23 cellular contexts compared by ENCODE assay signal in the genomic region with DNA sequence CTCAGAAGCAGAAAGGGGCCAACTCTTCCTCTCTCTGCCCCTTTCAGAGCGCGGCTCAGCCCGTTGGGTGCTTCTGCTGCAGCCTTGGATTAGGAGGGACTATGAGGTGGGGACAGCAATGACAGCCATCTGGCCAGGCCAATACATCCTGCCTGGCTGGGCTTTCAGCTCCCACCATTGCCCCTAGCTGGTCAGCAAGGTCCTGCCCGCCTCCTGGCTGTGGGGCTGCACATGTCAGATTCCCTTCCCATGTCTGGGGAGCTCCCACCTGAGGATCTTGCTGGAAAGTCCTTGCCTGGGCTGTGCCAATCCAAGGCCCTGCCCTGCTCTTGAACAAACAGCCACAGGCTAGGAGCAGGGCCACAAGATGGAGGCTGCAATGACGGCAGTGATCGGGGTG. TPM values are rescaled to one million over a fixed set of nuclear protein-coding genes. Genes with fewer than 3 reads are reported as not detected.
DNase-seq lines count a peak whose midpoint lies in the region; ATAC-seq, FAIRE-seq and TF ChIP-seq lines count a peak whose summit lies in the region.
"Had no signal": no experiment of that assay in that cellular context is flagged by ENCODE, and none has a peak within 500 bp of the region (broad histone marks: within the 10 kb centered on the region; RNA-seq: fewer than 3 reads in every experiment).

No MANE protein-coding gene starts in this region.

- TF ChIP-seq CTCF in K562 (IDR thresholded peaks at IDR 0.05 in 2 of 3, conservative IDR thresholded peaks at IDR 0.05 in 1 of 3; ENCODE audit: insufficient read depth in 2 of 3, low read depth in 1 of 3, low read length in 3 of 3): 0 out of 6 replicates have a peak, but pooled peaks of 1 of the 3 experiments have one; percentile 9
- TF ChIP-seq CTCF in sigmoid colon (IDR thresholded peaks at IDR 0.05): no peak
- no peak for TF ChIP-seq CTCF in Peyer's patch (IDR thresholded peaks at IDR 0.05)

- no peak for DNase-seq in activated naive CD8-positive, alpha-beta T cell treated with anti-CD3 and anti-CD28 coated beads for 36 hours
- no peak for DNase-seq in activated naive CD8-positive, alpha-beta T cell treated with anti-CD3 and anti-CD28 coated beads, Interleukin-2, amount 50 U/mL, for 24 hours
- DNase-seq in HTR-8/SVneo (ENCODE audit: insufficient read length, low spot score) (no peak), K562 (ENCODE audit: extremely low read depth in 1 of 4, low spot score in 3 of 4) (no peak), sigmoid colon (peak; percentile 49), Peyer's patch (no peak)
- no peak for DNase-seq in stimulated activated naive B cell treated with anti-CD40 and anti-IgM and Interleukin-4, amounts not matched to agents 10 μg/mL and 1 μg/mL and 100 μg/mL, for 72 hours
- DNase-seq: Calu3; CD8-positive, alpha-beta T cell; DMS53; HCEC 1CT; KBM-7; MV-4-11; NCI-H1694 treated with DMSO at 0.1 percent for 48 hours; NCI-H2107; NCI-H510A; NCI-H774; PC-3; SJCRH30 had no signal

- no TSS peak for BruUV-seq in K562 (replicated peaks; lab: Mats Ljungman, UMichigan)

- peaks cover 3% of the 10 kb centered on the region for H3K4me1 Mint-ChIP-seq in activated naive CD8-positive, alpha-beta T cell treated with anti-CD3 and anti-CD28 coated beads for 36 hours
- peaks cover 9% of the 10 kb centered on the region for H3K4me1 Mint-ChIP-seq in activated naive CD8-positive, alpha-beta T cell treated with anti-CD3 and anti-CD28 coated beads, Interleukin-2, amount 50 U/mL, for 24 hours
- H3K4me1 Mint-ChIP-seq in stimulated activated naive B cell treated with anti-CD40 and anti-IgM and Interleukin-4, amounts not matched to agents 10 μg/mL and 1 μg/mL and 100 μg/mL, for 72 hours: peaks cover 8 to 17% of the 10 kb centered on the region in 2 donors

- H3K9me1 ChIP-seq in K562 (ENCODE audit: control insufficient read depth, insufficient read depth, low read length): no peaks in the 10 kb centered on the region

- no peak overlapping the region for H2AFZ ChIP-seq in K562 (ENCODE audit: low read depth, low read length)

- H3K27ac Mint-ChIP-seq in activated naive CD8-positive, alpha-beta T cell treated with anti-CD3 and anti-CD28 coated beads for 36 hours: peak overlapping the region; percentile 46
- H3K27ac Mint-ChIP-seq in activated naive CD8-positive, alpha-beta T cell treated with anti-CD3 and anti-CD28 coated beads, Interleukin-2, amount 50 U/mL, for 24 hours: no peak overlapping the region
- no peak overlapping the region for H3K27ac Mint-ChIP-seq in stimulated activated naive B cell treated with anti-CD40 and anti-IgM and Interleukin-4, amounts not matched to agents 10 μg/mL and 1 μg/mL and 100 μg/mL, for 72 hours
- H3K27ac Mint-ChIP-seq: CD8-positive, alpha-beta T cell had no signal

- no peaks in the 10 kb centered on the region for H3K27me3 Mint-ChIP-seq in activated naive CD8-positive, alpha-beta T cell treated with anti-CD3 and anti-CD28 coated beads for 36 hours
- H3K27me3 Mint-ChIP-seq in activated naive CD8-positive, alpha-beta T cell treated with anti-CD3 and anti-CD28 coated beads, Interleukin-2, amount 50 U/mL, for 24 hours: no peaks in the 10 kb centered on the region
- no peaks in the 10 kb centered on the region for H3K27me3 Mint-ChIP-seq in stimulated activated naive B cell treated with anti-CD40 and anti-IgM and Interleukin-4, amounts not matched to agents 10 μg/mL and 1 μg/mL and 100 μg/mL, for 72 hours

- H3K27ac ChIP-seq in K562 (ENCODE audit: extremely low read depth, low read depth, low read length): no peak overlapping the region
- H3K27ac ChIP-seq in sigmoid colon: no peak overlapping the region
- no peak overlapping the region for H3K27ac ChIP-seq in Peyer's patch
- H3K27ac ChIP-seq: BLaER1, SJCRH30 had no signal

- in situ Hi-C loops in K562 (cut with MboI): no loop called here

- no peak for TF ChIP-seq RAD21 in K562 (CRISPR knock-in tag; conservative IDR thresholded peaks at IDR 0.05 in 1 of 2, IDR thresholded peaks at IDR 0.05 in 1 of 2)

- H3K4me2 ChIP-seq in K562 (ENCODE audit: insufficient read depth, low read length): no peak overlapping the region
- H3K4me2 ChIP-seq: BLaER1 had no signal

- H3K9me3 Mint-ChIP-seq in activated naive CD8-positive, alpha-beta T cell treated with anti-CD3 and anti-CD28 coated beads for 36 hours: no peaks in the 10 kb centered on the region
- no peaks in the 10 kb centered on the region for H3K9me3 Mint-ChIP-seq in activated naive CD8-positive, alpha-beta T cell treated with anti-CD3 and anti-CD28 coated beads, Interleukin-2, amount 50 U/mL, for 24 hours
- H3K9me3 Mint-ChIP-seq in stimulated activated naive B cell treated with anti-CD40 and anti-IgM and Interleukin-4, amounts not matched to agents 10 μg/mL and 1 μg/mL and 100 μg/mL, for 72 hours: no peaks in the 10 kb centered on the region
- H3K9me3 Mint-ChIP-seq: CD8-positive, alpha-beta T cell had no signal

- peak; percentile 59 for FAIRE-seq in HTR-8/SVneo (lab: Jason Lieb, UNC)
- no peak for FAIRE-seq in K562 (lab: Jason Lieb, UNC)
- FAIRE-seq: GM12892, GM18507 had no signal

- H3K4me3 ChIP-seq in K562 (no peak overlapping the region), sigmoid colon (no peak overlapping the region), Peyer's patch (no peak overlapping the region)
- H3K4me3 ChIP-seq: BLaER1, SJCRH30 had no signal

- H3K36me3 Mint-ChIP-seq in activated naive CD8-positive, alpha-beta T cell treated with anti-CD3 and anti-CD28 coated beads for 36 hours: peaks cover 4% of the 10 kb centered on the region
- H3K36me3 Mint-ChIP-seq in activated naive CD8-positive, alpha-beta T cell treated with anti-CD3 and anti-CD28 coated beads, Interleukin-2, amount 50 U/mL, for 24 hours (ENCODE audit: low read depth): peaks cover 2% of the 10 kb centered on the region
- H3K36me3 Mint-ChIP-seq in stimulated activated naive B cell treated with anti-CD40 and anti-IgM and Interleukin-4, amounts not matched to agents 10 μg/mL and 1 μg/mL and 100 μg/mL, for 72 hours: peaks cover 8 to 18% of the 10 kb centered on the region in 2 donors

- H3K9ac ChIP-seq in K562 (ENCODE audit: insufficient read depth in 1 of 2, low read depth in 2 of 2, low read length in 2 of 2): peak overlapping the region in 1 of 2 experiments; percentile 11; a peak in 2 of 4 replicates
- H3K9ac ChIP-seq: BLaER1 had no signal

- H3K36me3 ChIP-seq in K562 (ENCODE audit: control insufficient read depth, insufficient read depth, low read length) (peaks cover 30% of the 10 kb centered on the region; the same call in 1 of the 3 replicates), sigmoid colon (peaks cover 6 to 55% (median 21%) of the 10 kb centered on the region in 4 donors), Peyer's patch (peaks cover 0 to 19% (median 0%) of the 10 kb centered on the region in 3 donors)
- H3K36me3 ChIP-seq: SJCRH30 had no signal

- intact Hi-C loops in K562 (cut with micrococcal nuclease): no loop called here
- intact Hi-C loops in sigmoid colon (cut with DNase I): no loop called here

- H3K79me2 ChIP-seq in K562 (ENCODE audit: control insufficient read depth, insufficient read depth, low read length): 0 out of 3 replicates have a peak, but pooled peaks cover 3% of the 10 kb centered on the region

- CTCF ChIA-PET in K562 (lab: Yijun Ruan, JAX; ENCODE audit: low intra/inter-chr PET ratio): no interaction called here

- TF ChIP-seq POLR2A in K562 (conservative IDR thresholded peaks at IDR 0.05) (no peak), sigmoid colon (IDR thresholded peaks at IDR 0.05) (no peak), Peyer's patch (IDR thresholded peaks at IDR 0.05) (no peak)

- 94% methylated on average over 6 of the region's 6 CpGs for WGBS in K562 (ENCODE audit: insufficient coverage, low coverage, missing lambda C conversion rate)
- WGBS in sigmoid colon, 2 donors: 84 to 88% methylated on average over 6 of the region's 6 CpGs

- POLR2A ChIA-PET in K562 (lab: Yijun Ruan, JAX): interaction anchor here (0.6 to 15.9 kb wide), 2 partner anchors 12 to 26 kb away, joined by 4 to 169 read pairs; a partner anchor contains a TSS

- H4K20me1 ChIP-seq in K562 (replicated peaks; ENCODE audit: control insufficient read depth, insufficient read depth, low read length): no peaks in the 10 kb centered on the region

- H3K27me3 ChIP-seq in K562 (ENCODE audit: control insufficient read depth in 2 of 2, insufficient read depth in 2 of 2, low read length in 2 of 2) (no peaks in the 10 kb centered on the region), sigmoid colon (no peaks in the 10 kb centered on the region), Peyer's patch (no peaks in the 10 kb centered on the region)
- H3K27me3 ChIP-seq: BLaER1 had no signal

- H3K9me3 ChIP-seq in K562 (replicated peaks; ENCODE audit: control insufficient read depth, insufficient read depth, low read depth, low read length) (no peaks in the 10 kb centered on the region), sigmoid colon (no peaks in the 10 kb centered on the region), Peyer's patch (no peaks in the 10 kb centered on the region)
- H3K9me3 ChIP-seq: BLaER1, SJCRH30 had no signal

- H3K4me1 ChIP-seq in K562 (replicated peaks in 1 of 2; ENCODE audit: control insufficient read depth in 2 of 2, insufficient read depth in 2 of 2, low read length in 2 of 2) (peaks cover 3 to 42% of the 10 kb centered on the region in 2 experiments; a peak in 4 of 5 replicates), sigmoid colon (peaks cover 0 to 3% (median under 1%) of the 10 kb centered on the region in 4 donors), Peyer's patch (peaks cover 0 to 4% (median 0%) of the 10 kb centered on the region in 4 donors)

- TF ChIP-seq EP300 in K562 (IDR thresholded peaks at IDR 0.05; ENCODE audit: low read length) (no peak), sigmoid colon (IDR thresholded peaks at IDR 0.05) (no peak)

- no peak overlapping the region for H3K4me3 Mint-ChIP-seq in activated naive CD8-positive, alpha-beta T cell treated with anti-CD3 and anti-CD28 coated beads for 36 hours
- H3K4me3 Mint-ChIP-seq in activated naive CD8-positive, alpha-beta T cell treated with anti-CD3 and anti-CD28 coated beads, Interleukin-2, amount 50 U/mL, for 24 hours: no peak overlapping the region
- no peak overlapping the region for H3K4me3 Mint-ChIP-seq in stimulated activated naive B cell treated with anti-CD40 and anti-IgM and Interleukin-4, amounts not matched to agents 10 μg/mL and 1 μg/mL and 100 μg/mL, for 72 hours
- H3K4me3 Mint-ChIP-seq: CD8-positive, alpha-beta T cell had no signal

- ATAC-seq in activated naive CD8-positive, alpha-beta T cell treated with anti-CD3 and anti-CD28 coated beads, Interleukin-2, amount 50 U/mL, for 24 hours: no peak
- ATAC-seq in K562 (no peak; the same call in 2 of the 3 replicates), HG03442 (IDR thresholded peaks at IDR 0.05; ENCODE audit: unreplicated experiment) (no peak)
- no peak for ATAC-seq in stimulated activated naive B cell treated with anti-CD40 and anti-IgM and Interleukin-4, amounts not matched to agents 10 μg/mL and 1 μg/mL and 100 μg/mL, for 72 hours (replicated peaks)
- ATAC-seq: CD8-positive, alpha-beta T cell; PC-3 had no signal

RNA-seq across cellular contexts. Expression of a gene that starts 8.3 kb away (rescaled TPM):
- 10 to 100 TPM; 37.2 to 41.7 TPM for total RNA-seq in activated naive CD8-positive, alpha-beta T cell treated with anti-CD3 and anti-CD28 coated beads for 36 hours
- 19.3 and 28.3 TPM in 2 replicates for total RNA-seq in K562 (2011; cell fraction: chromatin; rRNA removed; ENCODE audit: low replicate concordance)
- 19.3 and 26.6 TPM in 2 replicates for total RNA-seq in K562 (2011; cell fraction: nucleolus; rRNA removed)
- 25.9 and 39.3 TPM in 2 replicates for total RNA-seq in K562 (2011; cell fraction: nucleoplasm; rRNA removed)
- total RNA-seq in K562 (2014; rRNA removed) (34.3 and 47.5 TPM in 2 replicates), K562 (2014; rRNA removed; fragmentation: Illumina TruSeq; extraction: Trizol) (16.2 and 20.0 TPM in 2 replicates), K562 (2015; rRNA removed; fragmentation: Illumina TruSeq; extraction: Trizol) (26.6 and 28.2 TPM in 2 replicates), K562 (2021) (45.5 and 45.7 TPM in 2 replicates), sigmoid colon (10 to 100 TPM; 22.4 to 27.5 (median 25.1) TPM), Peyer's patch (10 to 100 TPM; 14.0 to 22.7 (median 16.9) TPM)
- polyA plus RNA-seq in K562 (2011; rRNA removed) (19.5 and 22.1 TPM in 2 replicates), K562 (2014; fragmentation: Illumina TruSeq; extraction: Trizol) (22.9 and 26.1 TPM in 2 replicates), K562 (2014; fragmentation: Nextera tagmentation; extraction: Ambion mirVana) (1 to 10 TPM; 2.8 to 5.8 TPM), K562 (2014; rRNA removed) (33.7 and 34.1 TPM in 2 replicates), sigmoid colon (10 to 100 TPM in 2 of 3 donors, 1 to 10 TPM in 1; 7.2 to 19.1 (median 10.2) TPM)
- polyA plus RNA-seq in K562 (2011; cell fraction: cytosol; rRNA removed): 25.9 and 37.2 TPM in 2 replicates
- polyA plus RNA-seq in K562 (2011; cell fraction: nucleus; rRNA removed): 20.7 and 27.8 TPM in 2 replicates
- 26.3 and 33.8 TPM in 2 replicates for polyA plus RNA-seq in K562 (2012)
- 6.3 and 7.0 TPM in 2 replicates for polyA minus RNA-seq in K562 (2011; rRNA and poly(A)+ RNA removed)
- 14.6 and 24.0 TPM in 2 replicates for polyA minus RNA-seq in K562 (2011; cell fraction: cytosol; rRNA and poly(A)+ RNA removed)
- polyA minus RNA-seq in K562 (2011; cell fraction: nucleus; rRNA and poly(A)+ RNA removed): 6.7 and 8.7 TPM in 2 replicates

RNA-seq across cellular contexts. Expression of a gene that starts 10.1 kb away (rescaled TPM):
- 10 to 100 TPM; 16.4 to 18.3 TPM for total RNA-seq in activated naive CD8-positive, alpha-beta T cell treated with anti-CD3 and anti-CD28 coated beads for 36 hours
- 3.4 and 21.0 TPM in 2 replicates for total RNA-seq in K562 (2011; cell fraction: chromatin; rRNA removed; ENCODE audit: low replicate concordance)
- 13.6 and 18.0 TPM in 2 replicates for total RNA-seq in K562 (2011; cell fraction: nucleolus; rRNA removed)
- total RNA-seq in K562 (2011; cell fraction: nucleoplasm; rRNA removed): 5.5 and 10.1 TPM in 2 replicates
- 4.0 and 4.6 TPM in 2 replicates for total RNA-seq in K562 (2014; rRNA removed)
- total RNA-seq in K562 (2014; rRNA removed; fragmentation: Illumina TruSeq; extraction: Trizol): 1.0 and 1.1 TPM in 2 replicates
- 3.9 and 4.3 TPM in 2 replicates for total RNA-seq in K562 (2015; rRNA removed; fragmentation: Illumina TruSeq; extraction: Trizol)
- 5.8 and 6.1 TPM in 2 replicates for total RNA-seq in K562 (2021)
- 3.2 and 5.6 TPM in 2 replicates for polyA plus RNA-seq in K562 (2011; rRNA removed)
- 5.1 and 9.1 TPM in 2 replicates for polyA plus RNA-seq in K562 (2011; cell fraction: cytosol; rRNA removed)
- 15.5 and 18.6 TPM in 2 replicates for polyA plus RNA-seq in K562 (2011; cell fraction: nucleus; rRNA removed)
- 4.2 and 6.8 TPM in 2 replicates for polyA plus RNA-seq in K562 (2012)
- 1.9 and 3.4 TPM in 2 replicates for polyA plus RNA-seq in K562 (2014; fragmentation: Illumina TruSeq; extraction: Trizol)
- under 1 TPM; 0.56 to 0.63 TPM for polyA plus RNA-seq in K562 (2014; fragmentation: Nextera tagmentation; extraction: Ambion mirVana)
- polyA plus RNA-seq in K562 (2014; rRNA removed): 3.7 and 5.5 TPM in 2 replicates
- polyA minus RNA-seq in K562 (2011; rRNA and poly(A)+ RNA removed): 1.9 and 2.6 TPM in 2 replicates
- polyA minus RNA-seq in K562 (2011; cell fraction: cytosol; rRNA and poly(A)+ RNA removed): 4.6 and 5.6 TPM in 2 replicates
- polyA minus RNA-seq in K562 (2011; cell fraction: nucleus; rRNA and poly(A)+ RNA removed): 8.6 and 9.2 TPM in 2 replicates
- 10 to 100 TPM; 27.8 to 40.9 (median 37.2) TPM for total RNA-seq in sigmoid colon
- 10 to 100 TPM; 28.7 to 41.0 (median 39.0) TPM for polyA plus RNA-seq in sigmoid colon
- total RNA-seq in Peyer's patch: 10 to 100 TPM; 16.5 to 61.4 (median 45.7) TPM

RNA-seq across cellular contexts. Expression of a gene that starts 16.2 kb away (rescaled TPM):
- total RNA-seq in activated naive CD8-positive, alpha-beta T cell treated with anti-CD3 and anti-CD28 coated beads for 36 hours: 100 to 1,000 TPM; 148 to 161 TPM
- total RNA-seq in K562 (2011; cell fraction: chromatin; rRNA removed; ENCODE audit: low replicate concordance): 88.0 and 309 TPM in 2 replicates
- 283 and 294 TPM in 2 replicates for total RNA-seq in K562 (2011; cell fraction: nucleolus; rRNA removed)
- 137 and 171 TPM in 2 replicates for total RNA-seq in K562 (2011; cell fraction: nucleoplasm; rRNA removed)
- 48.5 and 75.0 TPM in 2 replicates for total RNA-seq in K562 (2014; rRNA removed)
- total RNA-seq in K562 (2014; rRNA removed; fragmentation: Illumina TruSeq; extraction: Trizol): 27.8 and 35.4 TPM in 2 replicates
- 72.6 and 73.6 TPM in 2 replicates for total RNA-seq in K562 (2015; rRNA removed; fragmentation: Illumina TruSeq; extraction: Trizol)
- total RNA-seq in K562 (2021): 154 and 155 TPM in 2 replicates
- polyA plus RNA-seq in K562 (2011; rRNA removed): 43.6 and 104 TPM in 2 replicates
- 59.5 and 89.1 TPM in 2 replicates for polyA plus RNA-seq in K562 (2011; cell fraction: cytosol; rRNA removed)
- 334 and 446 TPM in 2 replicates for polyA plus RNA-seq in K562 (2011; cell fraction: nucleus; rRNA removed)
- polyA plus RNA-seq in K562 (2012): 66.7 and 93.4 TPM in 2 replicates
- polyA plus RNA-seq in K562 (2014; fragmentation: Illumina TruSeq; extraction: Trizol): 63.6 and 69.3 TPM in 2 replicates
- polyA plus RNA-seq in K562 (2014; fragmentation: Nextera tagmentation; extraction: Ambion mirVana): 10 to 100 TPM in 1 of 2 experiments, 1 to 10 TPM in 1; 4.5 to 13.6 TPM
- polyA plus RNA-seq in K562 (2014; rRNA removed): 74.0 and 77.0 TPM in 2 replicates
- polyA minus RNA-seq in K562 (2011; rRNA and poly(A)+ RNA removed): 14.0 and 20.7 TPM in 2 replicates
- polyA minus RNA-seq in K562 (2011; cell fraction: cytosol; rRNA and poly(A)+ RNA removed): 44.3 and 58.0 TPM in 2 replicates
- polyA minus RNA-seq in K562 (2011; cell fraction: nucleus; rRNA and poly(A)+ RNA removed): 68.3 and 81.8 TPM in 2 replicates
- total RNA-seq in sigmoid colon: 10 to 100 TPM; 32.8 to 50.6 (median 41.8) TPM
- polyA plus RNA-seq in sigmoid colon: 10 to 100 TPM; 55.9 to 71.5 (median 57.1) TPM
- total RNA-seq in Peyer's patch: 10 to 100 TPM; 61.1 to 95.7 (median 72.9) TPM

RNA-seq across cellular contexts. Expression of a gene that starts 33.3 kb away (rescaled TPM):
- total RNA-seq in activated naive CD8-positive, alpha-beta T cell treated with anti-CD3 and anti-CD28 coated beads for 36 hours: 10 to 100 TPM; 45.0 to 49.3 TPM
- total RNA-seq in K562 (2011; cell fraction: chromatin; rRNA removed; ENCODE audit: low replicate concordance): 86.2 and 163 TPM in 2 replicates
- 82.5 and 95.5 TPM in 2 replicates for total RNA-seq in K562 (2011; cell fraction: nucleolus; rRNA removed)
- 79.1 and 87.2 TPM in 2 replicates for total RNA-seq in K562 (2011; cell fraction: nucleoplasm; rRNA removed)
- total RNA-seq in K562 (2014; rRNA removed): 25.2 and 35.8 TPM in 2 replicates
- total RNA-seq in K562 (2014; rRNA removed; fragmentation: Illumina TruSeq; extraction: Trizol): 18.1 and 22.9 TPM in 2 replicates
- total RNA-seq in K562 (2015; rRNA removed; fragmentation: Illumina TruSeq; extraction: Trizol): 13.8 and 16.2 TPM in 2 replicates
- total RNA-seq in K562 (2021): 63.5 and 74.3 TPM in 2 replicates
- 20.0 and 81.3 TPM in 2 replicates for polyA plus RNA-seq in K562 (2011; rRNA removed)
- polyA plus RNA-seq in K562 (2011; cell fraction: cytosol; rRNA removed): 25.6 and 40.9 TPM in 2 replicates
- 60.4 and 70.3 TPM in 2 replicates for polyA plus RNA-seq in K562 (2011; cell fraction: nucleus; rRNA removed)
- polyA plus RNA-seq in K562 (2012): 83.9 and 158 TPM in 2 replicates
- 68.6 and 96.0 TPM in 2 replicates for polyA plus RNA-seq in K562 (2014; fragmentation: Illumina TruSeq; extraction: Trizol)
- polyA plus RNA-seq in K562 (2014; fragmentation: Nextera tagmentation; extraction: Ambion mirVana): 1 to 10 TPM; 2.2 to 3.7 TPM
- 30.9 and 33.1 TPM in 2 replicates for polyA plus RNA-seq in K562 (2014; rRNA removed)
- polyA minus RNA-seq in K562 (2011; rRNA and poly(A)+ RNA removed): 25.4 and 47.1 TPM in 2 replicates
- polyA minus RNA-seq in K562 (2011; cell fraction: cytosol; rRNA and poly(A)+ RNA removed): 45.1 and 49.2 TPM in 2 replicates
- 30.4 and 43.1 TPM in 2 replicates for polyA minus RNA-seq in K562 (2011; cell fraction: nucleus; rRNA and poly(A)+ RNA removed)
- total RNA-seq in sigmoid colon: 10 to 100 TPM; 44.2 to 73.1 (median 56.9) TPM
- 100 to 1,000 TPM in 1 of 3 donors, 10 to 100 TPM in 2; 87.1 to 110 (median 91.3) TPM for polyA plus RNA-seq in sigmoid colon
- 10 to 100 TPM; 45.4 to 61.4 (median 53.7) TPM for total RNA-seq in Peyer's patch

RNA-seq across cellular contexts. Expression of a gene that starts 44.3 kb away (rescaled TPM):
- total RNA-seq in activated naive CD8-positive, alpha-beta T cell treated with anti-CD3 and anti-CD28 coated beads for 36 hours: 100 to 1,000 TPM; 145 to 156 TPM
- 235 and 813 TPM in 2 replicates for total RNA-seq in K562 (2011; cell fraction: chromatin; rRNA removed; ENCODE audit: low replicate concordance)
- total RNA-seq in K562 (2011; cell fraction: nucleolus; rRNA removed): 592 and 605 TPM in 2 replicates
- 287 and 294 TPM in 2 replicates for total RNA-seq in K562 (2011; cell fraction: nucleoplasm; rRNA removed)
- total RNA-seq in K562 (2014; rRNA removed) (150 and 207 TPM in 2 replicates), K562 (2014; rRNA removed; fragmentation: Illumina TruSeq; extraction: Trizol) (22.9 and 31.6 TPM in 2 replicates), K562 (2015; rRNA removed; fragmentation: Illumina TruSeq; extraction: Trizol) (74.2 and 74.8 TPM in 2 replicates), K562 (2021) (222 and 244 TPM in 2 replicates), sigmoid colon (10 to 100 TPM in 2 of 4 donors, 1 to 10 TPM in 2; 4.3 to 11.4 (median 9.6) TPM), Peyer's patch (10 to 100 TPM in 3 of 4 donors, 1 to 10 TPM in 1; 8.4 to 45.4 (median 22.2) TPM)
- polyA plus RNA-seq in K562 (2011; rRNA removed) (69.2 and 129 TPM in 2 replicates), K562 (2014; fragmentation: Illumina TruSeq; extraction: Trizol) (66.9 and 108 TPM in 2 replicates), K562 (2014; fragmentation: Nextera tagmentation; extraction: Ambion mirVana) (1 to 10 TPM in 1 of 2 experiments, under 1 TPM in 1; 0.86 to 1.9 TPM), K562 (2014; rRNA removed) (147 and 160 TPM in 2 replicates), sigmoid colon (10 to 100 TPM in 2 of 3 donors, 1 to 10 TPM in 1; 6.0 to 61.9 (median 17.1) TPM)
- 51.7 and 114 TPM in 2 replicates for polyA plus RNA-seq in K562 (2011; cell fraction: cytosol; rRNA removed)
- polyA plus RNA-seq in K562 (2011; cell fraction: nucleus; rRNA removed): 454 and 648 TPM in 2 replicates
- polyA plus RNA-seq in K562 (2012): 163 and 235 TPM in 2 replicates
- polyA minus RNA-seq in K562 (2011; rRNA and poly(A)+ RNA removed): 34.9 and 44.0 TPM in 2 replicates
- polyA minus RNA-seq in K562 (2011; cell fraction: cytosol; rRNA and poly(A)+ RNA removed): 92.5 and 106 TPM in 2 replicates
- 163 and 184 TPM in 2 replicates for polyA minus RNA-seq in K562 (2011; cell fraction: nucleus; rRNA and poly(A)+ RNA removed)
